ENCODE assay signal across 34 cellular contexts in genomic region chr12:11204173-11204572, GRCh38. TPM values are rescaled to one million over a fixed set of nuclear protein-coding genes. Genes with fewer than 3 reads are reported as not detected.
"Had no signal": no experiment of that assay in that cellular context is flagged by ENCODE, and none has a peak within 500 bp of the region (broad histone marks: within the 10 kb centered on the region; RNA-seq: fewer than 3 reads in every experiment).

No MANE protein-coding gene starts in this region.

- H3K4me1 Mint-ChIP-seq: mesothelial cell of epicardium had no signal

- H3K27ac Mint-ChIP-seq: dendritic cell treated with granulocyte-macrophage colony-stimulating factor and Interleukin-4, amounts not matched to agents 40 ng/mL and 50 ng/mL, for 4 days; effector memory CD8-positive, alpha-beta T cell; endodermal cell; mesothelial cell of epicardium had no signal

- H3K27me3 Mint-ChIP-seq: dendritic cell treated with granulocyte-macrophage colony-stimulating factor and Interleukin-4, amounts not matched to agents 40 ng/mL and 50 ng/mL, for 4 days had no signal

- H3K9me3 Mint-ChIP-seq: effector memory CD8-positive, alpha-beta T cell had no signal

- H3K27me3 ChIP-seq: colonic mucosa, esophagus squamous epithelium, gastrocnemius medialis, heart right ventricle, left lung had no signal

- H3K4me3 ChIP-seq: colonic mucosa, esophagus squamous epithelium, gastrocnemius medialis, heart right ventricle, left lung, lower lobe of right lung, mucosa of descending colon had no signal

- H3K9me3 ChIP-seq: colonic mucosa, gastrocnemius medialis, left lung, lower lobe of right lung, mucosa of descending colon had no signal

- H3K4me1 ChIP-seq: colonic mucosa, esophagus squamous epithelium, gastrocnemius medialis, heart right ventricle, left lung, lower lobe of right lung had no signal

- DNase-seq: colonic mucosa; cortex of kidney; effector CD8-positive, alpha-beta T cell; effector memory CD8-positive, alpha-beta T cell; endodermal cell; erythroblast; esophagus squamous epithelium; foreskin fibroblast; foreskin melanocyte; gastrocnemius medialis; glutamatergic neuron; head of caudate nucleus; heart right ventricle; hippocampal formation; left cardiac atrium; left lung; left ventricle myocardium superior; lower lobe of right lung; mesenchymal stem cell; mucosa of descending colon had no signal

- H3K36me3 ChIP-seq: colonic mucosa, esophagus squamous epithelium, gastrocnemius medialis, heart right ventricle, left lung, lower lobe of right lung had no signal

- ATAC-seq: effector memory CD8-positive, alpha-beta T cell; esophagus mucosa; gastrocnemius medialis; heart right ventricle; left cardiac atrium; left lung; left ventricle myocardium superior; lower lobe of right lung; mucosa of descending colon had no signal

- H3K4me3 Mint-ChIP-seq: dendritic cell treated with granulocyte-macrophage colony-stimulating factor and Interleukin-4, amounts not matched to agents 40 ng/mL and 50 ng/mL, for 4 days; effector memory CD8-positive, alpha-beta T cell; endodermal cell; mesothelial cell of epicardium had no signal

- H3K27ac ChIP-seq: colonic mucosa, epithelial cell of prostate, esophagus squamous epithelium, gastrocnemius medialis, heart right ventricle, left lung, lower lobe of right lung had no signal

- FAIRE-seq: endometrium, islet of Langerhans, keratinocyte had no signal

RNA-seq across cellular contexts. Expression of gene TAS2R42, which starts 17.4 kb away (rescaled TPM):
- total RNA-seq: colonic mucosa, dermis microvascular lymphatic vessel endothelial cell, endodermal cell, esophagus mucosa, esophagus squamous epithelium, gastrocnemius medialis, glomerular endothelial cell, heart right ventricle, kidney epithelial cell, left cardiac atrium, left lung, left ventricle myocardium superior, lower leg skin, lower lobe of right lung, lung microvascular endothelial cell, mesenteric fat pad, mesothelial cell of epicardium, mucosa of descending colon, myocyte had no signal
- polyA plus RNA-seq: heart right ventricle, keratinocyte had no signal
